30 cellular contexts compared by ENCODE assay signal in genomic region chr10:112259688-112260087, GRCh38. TPM values are rescaled to one million over a fixed set of nuclear protein-coding genes. Genes with fewer than 3 reads are reported as not detected.
A peak's percentile ranks its signal among the peaks of the same experiment; 100 is the strongest.
DNase-seq lines count a peak whose midpoint lies in the region; ATAC-seq, FAIRE-seq and TF ChIP-seq lines count a peak whose summit lies in the region.
"Had no signal": no experiment of that assay in that cellular context is flagged by ENCODE, and none has a peak within 500 bp of the region (broad histone marks: within the 10 kb centered on the region; RNA-seq: fewer than 3 reads in every experiment).

No MANE protein-coding gene starts in this region.

- H3K4me1 Mint-ChIP-seq in WTC11 (peaks cover 6% of the 10 kb centered on the region; the same call in 1 of the 2 replicates), astrocyte (ENCODE audit: low read depth, unreplicated experiment) (peaks cover 13% of the 10 kb centered on the region)
- H3K4me1 Mint-ChIP-seq: CD14-positive monocyte; CD4-positive, alpha-beta memory T cell; CD4-positive, CD25-positive, alpha-beta regulatory T cell; CD8-positive, alpha-beta memory T cell had no signal

- H4K20me1 ChIP-seq in astrocyte (ENCODE audit: insufficient read depth, low read length) = no peaks in the 10 kb centered on the region
- H4K20me1 ChIP-seq in hepatocyte (ENCODE audit: insufficient read depth, poor library complexity, severe bottlenecking) = no peaks in the 10 kb centered on the region
- H4K20me1 ChIP-seq: BLaER1 had no signal

- POLR2A ChIA-PET in WTC11 (lab: Charles Lee) = no interaction called here

- ATAC-seq in WTC11 = no peak
- ATAC-seq in HG03442 (IDR thresholded peaks at IDR 0.05; ENCODE audit: unreplicated experiment) = no peak
- ATAC-seq: GM12878 had no signal

- no peak overlapping the region for H3K27ac ChIP-seq in astrocyte (ENCODE audit: low read depth, low read length)
- H3K27ac ChIP-seq in hepatocyte = peak overlapping the region; percentile 62
- H3K27ac ChIP-seq: BLaER1 had no signal

- DNase-seq in WTC11 (ENCODE audit: low spot score) (no peak), astrocyte (ENCODE audit: low read depth) (no peak), hepatocyte (ENCODE audit: low spot score) (no peak), mucosa of gallbladder (ENCODE audit: low spot score) (no peak)
- DNase-seq in effector CD8-positive, alpha-beta T cell (lab: John Stamatoyannopoulos, UW) = no peak
- DNase-seq: 8988T; ACHN; BE2C; C1 segment of cervical spinal cord; CD4-positive, alpha-beta memory T cell; CD4-positive, CD25-positive, alpha-beta regulatory T cell; CD8-positive, alpha-beta memory T cell; COR-L47; DMS 273 treated with DMSO at 0.1 percent for 48 hours; DMS153; DMS53; DMS79; DND-41; EL; GDM1 had no signal

- H3K4me3 Mint-ChIP-seq in WTC11 (no peak overlapping the region), astrocyte (ENCODE audit: unreplicated experiment) (no peak overlapping the region)
- H3K4me3 Mint-ChIP-seq: CD14-positive monocyte; CD4-positive, alpha-beta memory T cell; CD4-positive, CD25-positive, alpha-beta regulatory T cell; CD8-positive, alpha-beta memory T cell had no signal

- CTCF ChIA-PET in WTC11 (lab: Charles Lee) = no interaction called here

- no peaks in the 10 kb centered on the region for H3K9me3 ChIP-seq in astrocyte (ENCODE audit: insufficient read depth, low read depth, low read length)
- no peaks in the 10 kb centered on the region for H3K9me3 ChIP-seq in hepatocyte (ENCODE audit: low read depth)
- H3K9me3 ChIP-seq: BE2C, BLaER1 had no signal

- H3K27me3 ChIP-seq in astrocyte (ENCODE audit: insufficient read depth, low read length) (no peaks in the 10 kb centered on the region), hepatocyte (no peaks in the 10 kb centered on the region)
- H3K27me3 ChIP-seq: BE2C, BLaER1 had no signal

- TF ChIP-seq CTCF in WTC11 (IDR thresholded peaks at IDR 0.05) (no peak), astrocyte (IDR thresholded peaks at IDR 0.05; ENCODE audit: insufficient read depth, low read depth, low read length) (no peak), hepatocyte (IDR thresholded peaks at IDR 0.05; ENCODE audit: poor library complexity) (no peak)

- H3K4me1 ChIP-seq in astrocyte (ENCODE audit: insufficient read depth, low read length) = no peaks in the 10 kb centered on the region
- H3K4me1 ChIP-seq in hepatocyte (ENCODE audit: insufficient read depth) = peaks cover 13% of the 10 kb centered on the region
- H3K4me1 ChIP-seq: BLaER1 had no signal

- H3K79me2 ChIP-seq in astrocyte (ENCODE audit: insufficient read depth, low read length) (no peaks in the 10 kb centered on the region), hepatocyte (no peaks in the 10 kb centered on the region)

- H3K27ac Mint-ChIP-seq in WTC11 (no peak overlapping the region), astrocyte (ENCODE audit: unreplicated experiment) (no peak overlapping the region)
- H3K27ac Mint-ChIP-seq: CD14-positive monocyte; CD4-positive, alpha-beta memory T cell; CD4-positive, CD25-positive, alpha-beta regulatory T cell had no signal

- H3K9me3 Mint-ChIP-seq in WTC11 = peaks cover 8% of the 10 kb centered on the region
- peaks cover 4% of the 10 kb centered on the region for H3K9me3 Mint-ChIP-seq in astrocyte (ENCODE audit: unreplicated experiment)

- H3K9me2 ChIP-seq in hepatocyte (replicated peaks; ENCODE audit: insufficient read depth) = no peaks in the 10 kb centered on the region

- H3K9ac ChIP-seq in astrocyte (ENCODE audit: low read length) = no peak overlapping the region
- H3K9ac ChIP-seq: BLaER1 had no signal

- FAIRE-seq in astrocyte (lab: Jason Lieb, UNC) = peak; percentile 9
- FAIRE-seq: GM12878, GM12892, GM18507 had no signal

- no peak overlapping the region for H3K4me2 ChIP-seq in astrocyte (ENCODE audit: low read length)
- no peak overlapping the region for H3K4me2 ChIP-seq in hepatocyte
- H3K4me2 ChIP-seq: BLaER1 had no signal

- H3K36me3 Mint-ChIP-seq in WTC11 = no peaks in the 10 kb centered on the region
- H3K36me3 Mint-ChIP-seq in astrocyte (ENCODE audit: low read depth, unreplicated experiment) = peaks cover 1% of the 10 kb centered on the region
- H3K36me3 Mint-ChIP-seq: CD14-positive monocyte; CD4-positive, alpha-beta memory T cell; CD4-positive, CD25-positive, alpha-beta regulatory T cell; CD8-positive, alpha-beta memory T cell had no signal

- H3K4me3 ChIP-seq in astrocyte (ENCODE audit: insufficient read depth, low read depth, low read length) (no peak overlapping the region), hepatocyte (no peak overlapping the region)
- H3K4me3 ChIP-seq: BLaER1, GM12878 had no signal

- H3K27me3 Mint-ChIP-seq in WTC11 (ENCODE audit: low read depth) = no peaks in the 10 kb centered on the region
- H3K27me3 Mint-ChIP-seq in astrocyte (ENCODE audit: low read depth, unreplicated experiment) = no peaks in the 10 kb centered on the region
- H3K27me3 Mint-ChIP-seq: CD4-positive, alpha-beta memory T cell; CD4-positive, CD25-positive, alpha-beta regulatory T cell had no signal

- H2AFZ ChIP-seq in astrocyte (ENCODE audit: low read depth, low read length) (no peak overlapping the region), hepatocyte (no peak overlapping the region)

- no peaks in the 10 kb centered on the region for H3K36me3 ChIP-seq in astrocyte (ENCODE audit: insufficient read depth, low read length)
- no peaks in the 10 kb centered on the region for H3K36me3 ChIP-seq in hepatocyte (replicated peaks; ENCODE audit: insufficient read depth, low read depth)
- H3K36me3 ChIP-seq: BE2C, BLaER1 had no signal

TF ChIP-seq in WTC11, 78 proteins besides CTCF, POLR2A, EP300 and RAD21:
- TF ChIP-seq CBFB (CRISPR knock-in tag; IDR thresholded peaks at IDR 0.05; ENCODE audit: low read depth) (no peak), NR3C1 (CRISPR knock-in tag; conservative IDR thresholded peaks at IDR 0.05; ENCODE audit: low read depth) (no peak), AFF4 (CRISPR knock-in tag; IDR thresholded peaks at IDR 0.05; ENCODE audit: borderline replicate concordance) (no peak), ZNF138 (CRISPR knock-in tag; conservative IDR thresholded peaks at IDR 0.05) (no peak), TEAD4 (CRISPR knock-in tag; IDR thresholded peaks at IDR 0.05) (no peak), GABPB1 (CRISPR knock-in tag; IDR thresholded peaks at IDR 0.05) (peak; percentile 59), FOXJ3 (CRISPR knock-in tag; IDR thresholded peaks at IDR 0.05; ENCODE audit: borderline replicate concordance) (no peak), JUN (CRISPR knock-in tag; IDR thresholded peaks at IDR 0.05) (no peak), ZNF121 (CRISPR knock-in tag; IDR thresholded peaks at IDR 0.05) (no peak)
TF ChIP-seq in WTC11: peak in this region for 1.

RNA-seq across cellular contexts. Expression of gene TECTB, which starts 23.5 kb away (rescaled TPM):
- total RNA-seq in WTC11 (2021) (not detected in 3 replicates), astrocyte (not detected in 2 replicates), hepatocyte (0.08 and 0.10 TPM in 2 replicates), mucosa of gallbladder (not detected)
- polyA plus RNA-seq in hepatocyte = not detected in 2 replicates
- total RNA-seq: A673; CD4-positive, alpha-beta memory T cell; CD4-positive, CD25-positive, alpha-beta regulatory T cell; CD8-positive, alpha-beta memory T cell; Daoy; G401; GM12878 had no signal
- polyA plus RNA-seq: AG04450; CD14-positive monocyte; CD4-positive, alpha-beta memory T cell; CD4-positive, CD25-positive, alpha-beta regulatory T cell; CD8-positive, alpha-beta memory T cell; GM12878 had no signal
